In genomic region chr16:67459858-67460144, GRCh38 we compare ENCODE assay signal across 15 cellular contexts. TPM values are rescaled to one million over a fixed set of nuclear protein-coding genes. Genes with fewer than 3 reads are reported as not detected.
DNase-seq lines count a peak whose midpoint lies in the region; ATAC-seq and TF ChIP-seq lines count a peak whose summit lies in the region.
"Had no signal": no experiment of that assay in that cellular context is flagged by ENCODE, and none has a peak within 500 bp of the region (broad histone marks: within the 10 kb centered on the region; RNA-seq: fewer than 3 reads in every experiment).

No MANE protein-coding gene starts in this region.

- intact Hi-C loops in left ventricle myocardium inferior (cut with micrococcal nuclease), result no loop called here

- H3K9me3 ChIP-seq in left ventricle myocardium inferior (replicated peaks), result no peaks in the 10 kb centered on the region

- H3K4me3 ChIP-seq in left ventricle myocardium inferior, result no peak overlapping the region

- H3K9me3 Mint-ChIP-seq in brain, result no peaks in the 10 kb centered on the region
- H3K9me3 Mint-ChIP-seq in osteocyte (ENCODE audit: unreplicated experiment), result no peaks in the 10 kb centered on the region
- H3K9me3 Mint-ChIP-seq in type B pancreatic cell, result no peaks in the 10 kb centered on the region
- H3K9me3 Mint-ChIP-seq in activated naive CD8-positive, alpha-beta T cell treated with anti-CD3 and anti-CD28 coated beads, Interleukin-2, amount 50 U/mL, for 24 hours, result no peaks in the 10 kb centered on the region
- H3K9me3 Mint-ChIP-seq: effector memory CD8-positive, alpha-beta T cell; T-cell had no signal

- H3K4me3 Mint-ChIP-seq in brain (peak overlapping the region in 1 of 5 experiments; percentile 14), osteocyte (ENCODE audit: unreplicated experiment) (no peak overlapping the region), type B pancreatic cell (no peak overlapping the region)
- H3K4me3 Mint-ChIP-seq in activated naive CD8-positive, alpha-beta T cell treated with anti-CD3 and anti-CD28 coated beads, Interleukin-2, amount 50 U/mL, for 24 hours, result no peak overlapping the region
- H3K4me3 Mint-ChIP-seq: effector memory CD8-positive, alpha-beta T cell; T-cell had no signal

- H3K4me1 Mint-ChIP-seq in brain (peaks cover 50% of the 10 kb centered on the region), osteocyte (ENCODE audit: unreplicated experiment) (peaks cover 71% of the 10 kb centered on the region), type B pancreatic cell (ENCODE audit: unreplicated experiment) (peaks cover 18% of the 10 kb centered on the region)
- H3K4me1 Mint-ChIP-seq in activated naive CD8-positive, alpha-beta T cell treated with anti-CD3 and anti-CD28 coated beads, Interleukin-2, amount 50 U/mL, for 24 hours, result peaks cover 2% of the 10 kb centered on the region

- H3K27ac Mint-ChIP-seq in brain (peak overlapping the region in 4 of 5 experiments; percentile 68 to 84 (median 78)), osteocyte (ENCODE audit: unreplicated experiment) (peak overlapping the region; percentile 88), type B pancreatic cell (peak overlapping the region; percentile 41)
- no peak overlapping the region for H3K27ac Mint-ChIP-seq in activated naive CD8-positive, alpha-beta T cell treated with anti-CD3 and anti-CD28 coated beads, Interleukin-2, amount 50 U/mL, for 24 hours
- H3K27ac Mint-ChIP-seq: T-cell had no signal

- H3K4me1 ChIP-seq in left ventricle myocardium inferior, result peaks cover 91% of the 10 kb centered on the region

- H3K27me3 Mint-ChIP-seq in brain (no peaks in the 10 kb centered on the region), osteocyte (ENCODE audit: unreplicated experiment) (no peaks in the 10 kb centered on the region), type B pancreatic cell (no peaks in the 10 kb centered on the region)
- H3K27me3 Mint-ChIP-seq in activated naive CD8-positive, alpha-beta T cell treated with anti-CD3 and anti-CD28 coated beads, Interleukin-2, amount 50 U/mL, for 24 hours, result no peaks in the 10 kb centered on the region
- H3K27me3 Mint-ChIP-seq: effector memory CD8-positive, alpha-beta T cell; T-cell had no signal

- H3K27me3 ChIP-seq in left ventricle myocardium inferior (ENCODE audit: low read depth), result no peaks in the 10 kb centered on the region

- H3K36me3 Mint-ChIP-seq in brain (no peaks in the 10 kb centered on the region), osteocyte (ENCODE audit: unreplicated experiment) (no peaks in the 10 kb centered on the region), type B pancreatic cell (no peaks in the 10 kb centered on the region)
- H3K36me3 Mint-ChIP-seq in activated naive CD8-positive, alpha-beta T cell treated with anti-CD3 and anti-CD28 coated beads, Interleukin-2, amount 50 U/mL, for 24 hours (ENCODE audit: low read depth), result no peaks in the 10 kb centered on the region

- no peak for TF ChIP-seq CTCF in brain (conservative IDR thresholded peaks at IDR 0.05)
- no peak for TF ChIP-seq CTCF in left ventricle myocardium inferior (IDR thresholded peaks at IDR 0.05; ENCODE audit: borderline replicate concordance)
- no peak for TF ChIP-seq CTCF in osteocyte (IDR thresholded peaks at IDR 0.05)
- TF ChIP-seq CTCF in type B pancreatic cell (conservative IDR thresholded peaks at IDR 0.05), result no peak

- no peaks in the 10 kb centered on the region for H3K36me3 ChIP-seq in left ventricle myocardium inferior

- ATAC-seq in activated naive CD8-positive, alpha-beta T cell treated with anti-CD3 and anti-CD28 coated beads, Interleukin-2, amount 50 U/mL, for 24 hours, result no peak
- ATAC-seq: effector memory CD8-positive, alpha-beta T cell; T-cell had no signal

- DNase-seq in left ventricle myocardium inferior (peak; percentile 51), osteocyte (ENCODE audit: extremely low spot score, unreplicated experiment) (no peak), type B pancreatic cell (ENCODE audit: extremely low spot score, unreplicated experiment) (no peak), SKM-1 (lab: John Stamatoyannopoulos, UW; ENCODE audit: unreplicated experiment) (no peak)
- no peak for DNase-seq in activated T-cell treated with anti-CD3 and anti-CD28 coated beads, Interleukin-2, amount 50 U/mL, for 48 hours
- DNase-seq in activated CD8-positive, alpha-beta memory T cell treated with anti-CD3 and anti-CD28 coated beads, Interleukin-2, amount 50 U/mL, for 4 hours, result no peak
- DNase-seq in activated naive CD8-positive, alpha-beta T cell treated with anti-CD3 and anti-CD28 coated beads, Interleukin-2, amount 50 U/mL, for 24 hours, result no peak
- DNase-seq: activated T-cell treated with anti-CD3 and anti-CD28 coated beads, Interleukin-2, amount 50 U/mL, for 1 hour; effector memory CD8-positive, alpha-beta T cell; KBM-7; kidney glomerular epithelial cell; stimulated activated CD8-positive, alpha-beta memory T cell treated with anti-CD3 and anti-CD28 coated beads, Interleukin-4, amount 100 ng/mL, for 48 hours; T-cell had no signal

- peak overlapping the region; percentile 83 for H3K27ac ChIP-seq in left ventricle myocardium inferior (replicated peaks)

RNA-seq across cellular contexts. Expression of gene ATP6V0D1, which starts 21.2 kb away (rescaled TPM):
- 208 TPM for polyA plus RNA-seq in brain (ENCODE audit: insufficient read depth, low read depth, low replicate concordance)
- total RNA-seq in left ventricle myocardium inferior (65.8 TPM), osteocyte (112 and 116 TPM in 2 replicates), type B pancreatic cell (ENCODE audit: low replicate concordance) (73.5 and 94.4 TPM in 2 replicates)

RNA-seq across cellular contexts. Expression of gene AGRP, which starts 23.5 kb away (rescaled TPM):
- 0.49 TPM for polyA plus RNA-seq in brain (ENCODE audit: insufficient read depth, low read depth, low replicate concordance)
- total RNA-seq in left ventricle myocardium inferior, result not detected
- not detected in 2 replicates for total RNA-seq in osteocyte
- not detected in 2 replicates for total RNA-seq in type B pancreatic cell (ENCODE audit: low replicate concordance)
- total RNA-seq: glomerular endothelial cell, T-cell had no signal

RNA-seq across cellular contexts. Expression of gene HSD11B2, which starts 28.9 kb away (rescaled TPM):
- polyA plus RNA-seq in brain (ENCODE audit: insufficient read depth, low read depth, low replicate concordance), result 47.9 TPM
- total RNA-seq in left ventricle myocardium inferior (0.99 TPM), osteocyte (0.40 and 0.68 TPM in 2 replicates), type B pancreatic cell (ENCODE audit: low replicate concordance) (5.4 and 8.5 TPM in 2 replicates)
- total RNA-seq: glomerular endothelial cell had no signal

RNA-seq across cellular contexts. Expression of gene ZDHHC1, which starts 43.5 kb away (rescaled TPM):
- polyA plus RNA-seq in brain (ENCODE audit: insufficient read depth, low read depth, low replicate concordance), result 10.6 TPM
- total RNA-seq in left ventricle myocardium inferior (2.9 TPM), osteocyte (13.5 and 15.4 TPM in 2 replicates), type B pancreatic cell (ENCODE audit: low replicate concordance) (10.1 and 11.3 TPM in 2 replicates)
